22 cellular contexts compared by ENCODE assay signal in genomic region chr12:28066879-28067278, GRCh38.
"Had no signal": no experiment of that assay in that cellular context is flagged by ENCODE, and none has a peak within 500 bp of the region (broad histone marks: within the 10 kb centered on the region; RNA-seq: fewer than 3 reads in every experiment).

No MANE protein-coding gene starts in this region.

- ATAC-seq: foreskin keratinocyte; gastroesophageal sphincter; heart right ventricle; left cardiac atrium; left lung; left ventricle myocardium superior; lower lobe of right lung; naive thymus-derived CD4-positive, alpha-beta T cell had no signal

- H3K27ac Mint-ChIP-seq: naive thymus-derived CD4-positive, alpha-beta T cell had no signal

- H3K36me3 Mint-ChIP-seq: naive thymus-derived CD4-positive, alpha-beta T cell had no signal

- H3K36me3 ChIP-seq: esophagus muscularis mucosa, gastroesophageal sphincter, heart right ventricle, left lung, lower lobe of right lung had no signal

- H3K4me1 ChIP-seq: esophagus muscularis mucosa, gastroesophageal sphincter, left lung, lower lobe of right lung had no signal

- H3K27me3 ChIP-seq: dorsolateral prefrontal cortex, esophagus muscularis mucosa, foreskin keratinocyte, gastroesophageal sphincter, heart right ventricle, left lung had no signal

- H3K27me3 Mint-ChIP-seq: naive thymus-derived CD4-positive, alpha-beta T cell had no signal

- H3K4me1 Mint-ChIP-seq: naive thymus-derived CD4-positive, alpha-beta T cell had no signal

- H3K27ac ChIP-seq: dorsolateral prefrontal cortex, esophagus muscularis mucosa, foreskin keratinocyte, gastroesophageal sphincter, heart right ventricle, left lung, lower lobe of right lung had no signal

- DNase-seq: dermis blood vessel endothelial cell; dorsolateral prefrontal cortex; effector CD4-positive, alpha-beta T cell; effector memory CD4-positive, alpha-beta T cell; foreskin keratinocyte; glutamatergic neuron; head of caudate nucleus; heart right ventricle; hippocampal formation; left cardiac atrium; left lung; left ventricle myocardium superior; lower lobe of right lung; mesenchymal stem cell; midbrain; naive thymus-derived CD4-positive, alpha-beta T cell had no signal

- H3K4me3 Mint-ChIP-seq: naive thymus-derived CD4-positive, alpha-beta T cell had no signal

- H3K4me3 ChIP-seq: coronary artery, dorsolateral prefrontal cortex, esophagus muscularis mucosa, gastroesophageal sphincter, heart right ventricle, left lung, lower lobe of right lung had no signal

- H3K9me3 ChIP-seq: lower lobe of right lung had no signal

- FAIRE-seq: endothelial cell of umbilical vein, frontal cortex, islet of Langerhans had no signal
